8 cellular contexts compared by ENCODE assay signal in genomic region chr1:67685067-67685557, GRCh38. TPM values are rescaled to one million over a fixed set of nuclear protein-coding genes. Genes with fewer than 3 reads are reported as not detected.
DNase-seq lines count a peak whose midpoint lies in the region; ATAC-seq and TF ChIP-seq lines count a peak whose summit lies in the region.

Gene GADD45A, plus strand, starts transcription at chr1:67685201. Its CDS starts 294 bp downstream, at chr1:67685495.

- peaks cover 7 to 60% (median 42%) of the 10 kb centered on the region in 6 donors for H3K4me1 ChIP-seq in spleen

- CTCF ChIA-PET in AG04450 (lab: Charles Lee) (interaction anchor here (0.6 to 7.5 kb wide), 12 partner anchors 30 to 1101 kb away, joined by 3 to 51 read pairs (median 6); no protein-coding TSS in a partner anchor), WTC11 (lab: Charles Lee) (interaction anchor here (0.5 to 3.6 kb wide), 23 partner anchors 10 to 689 kb away, joined by 3 to 46 read pairs (median 4); no protein-coding TSS in a partner anchor)

- peaks cover 0 to 29% (median 9%) of the 10 kb centered on the region in 6 donors for H3K36me3 ChIP-seq in spleen

- POLR2A ChIA-PET in AG04450 (lab: Yijun Ruan, JAX) (interaction anchor here (0.7 to 4.0 kb wide), 32 partner anchors 10 to 489 kb away, joined by 3 to 43 read pairs (median 5); partner anchors contain the start of gene SERBP1), WTC11 (lab: Charles Lee) (interaction anchor here (0.6 to 2.1 kb wide), 21 partner anchors 8 to 819 kb away, joined by 3 to 17 read pairs (median 5); no protein-coding TSS in a partner anchor)

- DNase-seq in AG04450 (ENCODE audit: low read depth, low spot score): peak; percentile 99
- DNase-seq in NCI-H226: peak; percentile 100
- peak; percentile 98 for DNase-seq in WTC11 (ENCODE audit: low spot score)
- peak; percentile 99 to 100 for DNase-seq in cardiac fibroblast (ENCODE audit: low read depth in 2 of 2)
- peak; percentile 98 for DNase-seq in immature natural killer cell
- peak; percentile 100 for DNase-seq in spleen

- H3K27ac Mint-ChIP-seq in WTC11: peak within 1 kb of the TSS; percentile 17
- H3K27ac Mint-ChIP-seq in immature natural killer cell: peak within 1 kb of the TSS; percentile 78 to 92 (median 88)

- ATAC-seq in GM18909 (IDR thresholded peaks at IDR 0.05; ENCODE audit: poor library complexity, unreplicated experiment): peak; percentile 89
- peak; percentile 90 for ATAC-seq in HG03175 (IDR thresholded peaks at IDR 0.05; ENCODE audit: unreplicated experiment)
- ATAC-seq in WTC11: peak; percentile 95

- no peaks in the 10 kb centered on the region for H3K27me3 ChIP-seq in AG04450 (ENCODE audit: control insufficient read depth, insufficient read depth, low read length)
- H3K27me3 ChIP-seq in spleen (replicated peaks in 1 of 7): no peaks in the 10 kb centered on the region

- H3K27ac ChIP-seq in AG04450 (ENCODE audit: low read depth, low read length): peak within 1 kb of the TSS; percentile 97
- peak within 1 kb of the TSS; percentile 79 to 97 (median 94) for H3K27ac ChIP-seq in spleen

- H3K9me3 Mint-ChIP-seq in WTC11: no peaks in the 10 kb centered on the region
- no peaks in the 10 kb centered on the region for H3K9me3 Mint-ChIP-seq in immature natural killer cell

- 0% methylated on average over 9 to 39 of the region's 39 CpGs for WGBS in spleen, 5 donors

- no peaks in the 10 kb centered on the region for H3K27me3 Mint-ChIP-seq in WTC11 (ENCODE audit: low read depth)
- peaks cover 3 to 11% (median 5%) of the 10 kb centered on the region in 3 donors for H3K27me3 Mint-ChIP-seq in immature natural killer cell (ENCODE audit: low read depth in 3 of 3)

- H3K4me3 ChIP-seq in AG04450 (ENCODE audit: low read depth, low read length) (peak within 1 kb of the TSS; percentile 89), cardiac fibroblast (replicated peaks in 1 of 2; ENCODE audit: low read depth in 2 of 2, low read length in 2 of 2) (peak within 1 kb of the TSS; percentile 93 to 98), spleen (peak within 1 kb of the TSS; percentile 76 to 97 (median 93))

- peak; percentile 88 to 99 (median 91) for TF ChIP-seq POLR2A in spleen (IDR thresholded peaks at IDR 0.05)

- peak within 1 kb of the TSS; percentile 88 for H3K4me3 Mint-ChIP-seq in WTC11
- H3K4me3 Mint-ChIP-seq in immature natural killer cell: peak within 1 kb of the TSS; percentile 92 to 98 (median 94)

- no peak for TF ChIP-seq CTCF in AG04450 (IDR thresholded peaks at IDR 0.05; ENCODE audit: low read depth, low read length)
- TF ChIP-seq CTCF in WTC11 (IDR thresholded peaks at IDR 0.05): no peak
- no peak for TF ChIP-seq CTCF in cardiac fibroblast (IDR thresholded peaks at IDR 0.05; ENCODE audit: low read depth, low read length)
- peak in 2 of 11 experiments; percentile 19 to 42 for TF ChIP-seq CTCF in spleen (IDR thresholded peaks at IDR 0.05 in 8 of 11, conservative IDR thresholded peaks at IDR 0.05 in 3 of 11)

- H3K9me3 ChIP-seq in AG04450 (ENCODE audit: control insufficient read depth, insufficient read depth, low read length) (peaks cover 6% of the 10 kb centered on the region; the same call in 1 of the 2 replicates), spleen (no peaks in the 10 kb centered on the region)

- intact Hi-C loops in spleen (cut with DNase I; ENCODE audit: low total_unique reads): loop anchor here (10.0 kb wide), 1 partner anchor 70 kb away; no protein-coding TSS in a partner anchor

- H3K4me1 Mint-ChIP-seq in WTC11 (peaks cover 28% of the 10 kb centered on the region), immature natural killer cell (peaks cover 20 to 24% of the 10 kb centered on the region in 2 donors)

- H3K36me3 Mint-ChIP-seq in WTC11 (peaks cover 13% of the 10 kb centered on the region), immature natural killer cell (peaks cover 5 to 12% (median 6%) of the 10 kb centered on the region in 3 donors)

TF ChIP-seq in WTC11, 78 proteins besides CTCF, POLR2A, EP300 and RAD21 (continues in another document):
- no peak for TF ChIP-seq EMX1 (CRISPR knock-in tag; IDR thresholded peaks at IDR 0.05)
- no peak for TF ChIP-seq ZNF138 (CRISPR knock-in tag; conservative IDR thresholded peaks at IDR 0.05)
- TF ChIP-seq GABPB1 (CRISPR knock-in tag; IDR thresholded peaks at IDR 0.05): peak; percentile 76
- TF ChIP-seq MAX (CRISPR knock-in tag; IDR thresholded peaks at IDR 0.05): peak; percentile 69; the same call in 1 of the 2 replicates
- TF ChIP-seq AFF4 (CRISPR knock-in tag; IDR thresholded peaks at IDR 0.05; ENCODE audit: borderline replicate concordance): peak; percentile 51; the same call in 1 of the 2 replicates
- TF ChIP-seq TP53 (CRISPR knock-in tag; IDR thresholded peaks at IDR 0.05): peak; percentile 74; the same call in 1 of the 2 replicates
- TF ChIP-seq ZSCAN18 (CRISPR knock-in tag; IDR thresholded peaks at IDR 0.05): no peak
- TF ChIP-seq USF1 (CRISPR knock-in tag; IDR thresholded peaks at IDR 0.05): 0 out of 2 replicates have a peak, but pooled peaks have one; percentile 10
- peak; percentile 83; the same call in 1 of the 2 replicates for TF ChIP-seq SP1 (CRISPR knock-in tag; conservative IDR thresholded peaks at IDR 0.05)
- peak; percentile 87 for TF ChIP-seq E2F5 (CRISPR knock-in tag; IDR thresholded peaks at IDR 0.05)
- TF ChIP-seq ZNF232 (CRISPR knock-in tag; IDR thresholded peaks at IDR 0.05): peak; percentile 79; the same call in 1 of the 2 replicates
- TF ChIP-seq ZNF671 (CRISPR knock-in tag; IDR thresholded peaks at IDR 0.05): no peak
- TF ChIP-seq NFYB (CRISPR knock-in tag; conservative IDR thresholded peaks at IDR 0.05; ENCODE audit: low read depth): no peak

RNA-seq across cellular contexts. Expression of gene GADD45A, which starts in this region (rescaled TPM):
- 33.7 and 41.8 TPM in 2 replicates for polyA plus RNA-seq in AG04450 (2011; rRNA removed)
- 12.3 and 14.6 TPM in 2 replicates for polyA minus RNA-seq in AG04450 (2011; rRNA and poly(A)+ RNA removed)
- 20.8 to 34.5 TPM (median 24.0 TPM) in 3 replicates for total RNA-seq in WTC11 (2021)
- 10 to 100 TPM; 14.3 to 21.6 (median 18.5) TPM for polyA plus RNA-seq in immature natural killer cell
- total RNA-seq in spleen: 10 to 100 TPM; 19.7 to 63.7 (median 31.7) TPM
- polyA plus RNA-seq in spleen: 10 to 100 TPM; 17.5 to 19.9 (median 18.9) TPM

Comparison
In these comparisons a context has a peak if more than half of its experiments do, and no peak if none do; other contexts are left out.
1. Peak in every context shown above with its lines: DNase-seq, ATAC-seq, H3K4me3 ChIP-seq and H3K27ac ChIP-seq.